ENCODE assay signal across 19 cellular contexts in genomic region chr10:131115321-131115720, GRCh38.
DNase-seq lines count a peak whose midpoint lies in the region; ATAC-seq and TF ChIP-seq lines count a peak whose summit lies in the region.
"Had no signal": no experiment of that assay in that cellular context is flagged by ENCODE, and none has a peak within 500 bp of the region (broad histone marks: within the 10 kb centered on the region; RNA-seq: fewer than 3 reads in every experiment).

No MANE protein-coding gene starts in this region.

- no peaks in the 10 kb centered on the region for H3K36me3 Mint-ChIP-seq in nephron progenitor cell (ENCODE audit: low read depth)
- H3K36me3 Mint-ChIP-seq: CD4-positive, CD25-positive, alpha-beta regulatory T cell; CD8-positive, alpha-beta memory T cell; IgD-negative memory B cell had no signal

- H3K27me3 Mint-ChIP-seq in nephron progenitor cell (ENCODE audit: low read depth, poor library complexity), result peaks cover 5% of the 10 kb centered on the region
- H3K27me3 Mint-ChIP-seq: CD4-positive, CD25-positive, alpha-beta regulatory T cell; IgD-negative memory B cell had no signal

- H3K9me3 Mint-ChIP-seq in nephron progenitor cell, result no peaks in the 10 kb centered on the region

- H3K36me3 ChIP-seq in BLaER1, result peaks cover 55% of the 10 kb centered on the region
- H3K36me3 ChIP-seq in H7 (replicated peaks; ENCODE audit: control insufficient read depth, insufficient read depth, low read length), result no peaks in the 10 kb centered on the region
- no peaks in the 10 kb centered on the region for H3K36me3 ChIP-seq in osteoblast (ENCODE audit: insufficient read depth, low read length)

- peak; percentile 59 for DNase-seq in H7
- no peak for DNase-seq in nephron progenitor cell
- peak; percentile 19 for DNase-seq in osteoblast (ENCODE audit: insufficient read length, low spot score, missing footprints)
- no peak for DNase-seq in GM19238 (ENCODE audit: insufficient read length, low spot score)
- DNase-seq in NCI-H2171 treated with DMSO at 0.1 percent for 48 hours (lab: John Stamatoyannopoulos, UW), result no peak
- DNase-seq: AML-193; CD4-positive, CD25-positive, alpha-beta regulatory T cell; CD8-positive, alpha-beta memory T cell; COR-L47; DMS 273 treated with DMSO at 0.1 percent for 48 hours; GDM1; HCEC 1CT; KBM-7 had no signal

- H3K4me1 Mint-ChIP-seq in nephron progenitor cell, result peaks cover 58% of the 10 kb centered on the region
- H3K4me1 Mint-ChIP-seq: CD4-positive, CD25-positive, alpha-beta regulatory T cell; CD8-positive, alpha-beta memory T cell; IgD-negative memory B cell had no signal

- ATAC-seq in HG03280 (IDR thresholded peaks at IDR 0.05; ENCODE audit: unreplicated experiment), result no peak
- ATAC-seq: A549, HepG2 had no signal

- H3K4me2 ChIP-seq in BLaER1 (peak overlapping the region; percentile 69), osteoblast (ENCODE audit: insufficient read depth, low read length) (no peak overlapping the region)
- H3K4me2 ChIP-seq: A549 had no signal

- H3K9me3 ChIP-seq in BLaER1, result peaks cover 25% of the 10 kb centered on the region
- no peaks in the 10 kb centered on the region for H3K9me3 ChIP-seq in osteoblast (ENCODE audit: low read depth, low read length)
- H3K9me3 ChIP-seq: A549 had no signal

- TF ChIP-seq CTCF in nephron progenitor cell (IDR thresholded peaks at IDR 0.05) (no peak), osteoblast (IDR thresholded peaks at IDR 0.05; ENCODE audit: extremely low read depth, low read depth, low read length) (no peak)

- H2AFZ ChIP-seq in osteoblast (ENCODE audit: low read length), result no peak overlapping the region

- H3K4me3 ChIP-seq in BLaER1 (no peak overlapping the region), H7 (ENCODE audit: insufficient read depth, low read depth, low read length) (no peak overlapping the region), osteoblast (ENCODE audit: insufficient read depth, low read length) (no peak overlapping the region)
- H3K4me3 ChIP-seq: A549 had no signal

- peak overlapping the region; percentile 12; the same call in 1 of the 2 replicates for H3K9ac ChIP-seq in BLaER1

- peaks cover 72% of the 10 kb centered on the region for H3K4me1 ChIP-seq in BLaER1
- no peaks in the 10 kb centered on the region for H3K4me1 ChIP-seq in osteoblast (ENCODE audit: insufficient read depth, low read length)
- H3K4me1 ChIP-seq: A549 had no signal

- no peaks in the 10 kb centered on the region for H4K20me1 ChIP-seq in BLaER1
- H4K20me1 ChIP-seq in osteoblast (ENCODE audit: insufficient read depth, low read length), result no peaks in the 10 kb centered on the region

- peak overlapping the region; percentile 57 for H3K27ac ChIP-seq in BLaER1
- no peak overlapping the region for H3K27ac ChIP-seq in osteoblast (ENCODE audit: low read depth, low read length)
- H3K27ac ChIP-seq: 22Rv1, A549 had no signal

- H3K79me2 ChIP-seq in osteoblast (ENCODE audit: insufficient read depth, low read length), result no peaks in the 10 kb centered on the region

- H3K27me3 ChIP-seq in BLaER1 (no peaks in the 10 kb centered on the region), H7 (ENCODE audit: control insufficient read depth, insufficient read depth, low read length) (no peaks in the 10 kb centered on the region), osteoblast (ENCODE audit: insufficient read depth, low read length) (no peaks in the 10 kb centered on the region)

- no peak overlapping the region for H3K4me3 Mint-ChIP-seq in nephron progenitor cell
- H3K4me3 Mint-ChIP-seq: CD4-positive, CD25-positive, alpha-beta regulatory T cell; CD8-positive, alpha-beta memory T cell; IgD-negative memory B cell had no signal

- H3K27ac Mint-ChIP-seq in nephron progenitor cell, result peak overlapping the region; percentile 72
- H3K27ac Mint-ChIP-seq: CD4-positive, CD25-positive, alpha-beta regulatory T cell; CD8-positive, alpha-beta memory T cell; IgD-negative memory B cell had no signal

Comparison
In these comparisons a context has a peak if more than half of its experiments do, and no peak if none do; other contexts are left out.
1. DNase-seq: peak in H7 (single experiment) and osteoblast (single experiment); none in nephron progenitor cell (single experiment), GM19238 (single experiment) and NCI-H2171 treated with DMSO at 0.1 percent for 48 hours (single experiment).